ENCODE assay signal across 20 cellular contexts in genomic region chr9:130756037-130756436, GRCh38.
A peak's percentile ranks its signal among the peaks of the same experiment; 100 is the strongest.
DNase-seq lines count a peak whose midpoint lies in the region; ATAC-seq and TF ChIP-seq lines count a peak whose summit lies in the region.
"Had no signal": no experiment of that assay in that cellular context is flagged by ENCODE, and none has a peak within 500 bp of the region (broad histone marks: within the 10 kb centered on the region; RNA-seq: fewer than 3 reads in every experiment).

No MANE protein-coding gene starts in this region.

- TF ChIP-seq CTCF in CD14-positive monocyte (IDR thresholded peaks at IDR 0.05), result no peak

- peaks cover 18% of the 10 kb centered on the region for H3K4me1 ChIP-seq in HUES48 (ENCODE audit: control insufficient read depth, insufficient read depth, low read length)
- H3K4me1 ChIP-seq in adipocyte (ENCODE audit: control insufficient read depth, insufficient read depth, low read length), result peaks cover 16% of the 10 kb centered on the region

- H3K27me3 ChIP-seq in HUES48 (ENCODE audit: control insufficient read depth, insufficient read depth, low read length) (no peaks in the 10 kb centered on the region), adipocyte (replicated peaks; ENCODE audit: control insufficient read depth, insufficient read depth, low read length) (no peaks in the 10 kb centered on the region), H7 (ENCODE audit: control insufficient read depth, insufficient read depth, low read length) (no peaks in the 10 kb centered on the region)
- H3K27me3 ChIP-seq: ascending aorta, dorsolateral prefrontal cortex had no signal

- H3K4me3 ChIP-seq in HUES48 (ENCODE audit: low read depth, low read length) (no peak overlapping the region), adipocyte (ENCODE audit: low read length) (no peak overlapping the region), H7 (ENCODE audit: insufficient read depth, low read depth, low read length) (no peak overlapping the region)
- H3K4me3 ChIP-seq: ascending aorta, dorsolateral prefrontal cortex, mucosa of descending colon had no signal

- DNase-seq in CD14-positive monocyte (ENCODE audit: low spot score) (no peak), adipocyte (ENCODE audit: low read depth) (peak; percentile 27), memory B cell (ENCODE audit: low spot score in 2 of 2) (no peak), H7 (no peak), midbrain (lab: John Stamatoyannopoulos, UW) (no peak), NCI-H146 treated with DMSO at 0.1 percent for 48 hours (lab: John Stamatoyannopoulos, UW; ENCODE audit: unreplicated experiment) (no peak)
- DNase-seq: activated CD4-positive, alpha-beta T cell treated with anti-CD3 and anti-CD28 coated beads for 1 hour; activated gamma-delta T cell treated with Interleukin-2 at 50 U/mL for 16 hours; IMR-90; mucosa of descending colon; NCI-H1092; NCI-H2107; NCI-H774; stimulated activated CD4-positive, alpha-beta T cell treated with anti-CD3 and anti-CD28 coated beads, Interleukin-2, amount 100 ng/mL, for 48 hours had no signal

- peak overlapping the region in 3 of 7 donors; percentile 15 to 74 (median 37) for H3K27ac Mint-ChIP-seq in CD14-positive monocyte
- H3K27ac Mint-ChIP-seq in memory B cell, result no peak overlapping the region
- H3K27ac Mint-ChIP-seq: T-helper 2 cell treated with Interferon-gamma antibody and Interleukin-4, amounts not matched to agents 5 μg/mL and 100 μg/mL, for 36 hours had no signal

- H3K27ac ChIP-seq in HUES48 (ENCODE audit: low read depth, low read length), result peak overlapping the region; percentile 48
- H3K27ac ChIP-seq: ascending aorta, RWPE1 had no signal

- no peaks in the 10 kb centered on the region for H3K9me3 Mint-ChIP-seq in CD14-positive monocyte
- no peaks in the 10 kb centered on the region for H3K9me3 Mint-ChIP-seq in memory B cell
- H3K9me3 Mint-ChIP-seq: T-helper 2 cell treated with Interferon-gamma antibody and Interleukin-4, amounts not matched to agents 5 μg/mL and 100 μg/mL, for 36 hours had no signal

- peaks cover 0 to 3% (median 0%) of the 10 kb centered on the region in 3 donors for H3K27me3 Mint-ChIP-seq in CD14-positive monocyte (ENCODE audit: low read depth in 3 of 3)
- H3K27me3 Mint-ChIP-seq in memory B cell, result no peaks in the 10 kb centered on the region

- peak; percentile 34 for ATAC-seq in memory B cell (ENCODE audit: low read depth)
- ATAC-seq in HG03280 (IDR thresholded peaks at IDR 0.05; ENCODE audit: unreplicated experiment), result no peak
- ATAC-seq: mucosa of descending colon had no signal

- H3K4me3 Mint-ChIP-seq in CD14-positive monocyte (peak overlapping the region; percentile 31 to 60), memory B cell (no peak overlapping the region)
- H3K4me3 Mint-ChIP-seq: T-helper 2 cell treated with Interferon-gamma antibody and Interleukin-4, amounts not matched to agents 5 μg/mL and 100 μg/mL, for 36 hours had no signal

- intact Hi-C loops in CD14-positive monocyte (cut with micrococcal nuclease), result no loop called here

- H3K9ac ChIP-seq in HUES48 (ENCODE audit: low read depth, low read length) (no peak overlapping the region), adipocyte (ENCODE audit: low read length) (no peak overlapping the region)

- H3K36me3 Mint-ChIP-seq in CD14-positive monocyte (peaks cover 2 to 4% of the 10 kb centered on the region in 2 donors), memory B cell (peaks cover 3% of the 10 kb centered on the region)

- H3K36me3 ChIP-seq in HUES48 (ENCODE audit: control insufficient read depth, insufficient read depth, low read length) (no peaks in the 10 kb centered on the region), adipocyte (ENCODE audit: control insufficient read depth, insufficient read depth, low read length, severe bottlenecking) (no peaks in the 10 kb centered on the region), H7 (replicated peaks; ENCODE audit: control insufficient read depth, insufficient read depth, low read length) (no peaks in the 10 kb centered on the region)
- H3K36me3 ChIP-seq: ascending aorta had no signal

- H3K9me3 ChIP-seq in HUES48 (ENCODE audit: control insufficient read depth, insufficient read depth, low read length) (no peaks in the 10 kb centered on the region), adipocyte (ENCODE audit: control insufficient read depth, low read length) (no peaks in the 10 kb centered on the region)
- H3K9me3 ChIP-seq: ascending aorta, mucosa of descending colon had no signal

- H3K4me1 Mint-ChIP-seq in CD14-positive monocyte, result peaks cover 26% of the 10 kb centered on the region
- H3K4me1 Mint-ChIP-seq in memory B cell, result peaks cover 22% of the 10 kb centered on the region
